Comparison of ENCODE assay signal across 1 cellular context in the genomic region with DNA sequence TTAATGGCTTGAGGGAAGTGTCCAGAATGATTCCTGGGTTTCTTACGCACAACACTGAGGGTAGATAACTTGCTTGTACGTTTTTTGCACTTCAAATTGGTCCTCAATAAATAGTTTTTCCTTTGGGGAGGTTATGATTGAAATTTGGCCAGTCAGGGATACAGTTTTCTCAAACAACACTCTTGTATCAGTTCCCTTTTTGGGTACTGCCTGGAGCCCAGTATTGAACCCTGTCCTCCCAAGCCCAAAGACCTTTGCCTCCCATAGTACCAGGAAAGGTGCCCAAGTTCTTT.
TF ChIP-seq lines count a peak whose summit lies in the region.

No MANE protein-coding gene starts in this region.

TF ChIP-seq in HepG2, 621 proteins besides CTCF, POLR2A, EP300 and RAD21:
- 0 out of 2 replicates have a peak, but pooled peaks have one; percentile 11 for TF ChIP-seq ZNF317 (CRISPR knock-in tag; IDR thresholded peaks at IDR 0.05)
- no peak for TF ChIP-seq ZNF547 (CRISPR knock-in tag; IDR thresholded peaks at IDR 0.05)
